ENCODE assay signal across 16 cellular contexts in the genomic region with DNA sequence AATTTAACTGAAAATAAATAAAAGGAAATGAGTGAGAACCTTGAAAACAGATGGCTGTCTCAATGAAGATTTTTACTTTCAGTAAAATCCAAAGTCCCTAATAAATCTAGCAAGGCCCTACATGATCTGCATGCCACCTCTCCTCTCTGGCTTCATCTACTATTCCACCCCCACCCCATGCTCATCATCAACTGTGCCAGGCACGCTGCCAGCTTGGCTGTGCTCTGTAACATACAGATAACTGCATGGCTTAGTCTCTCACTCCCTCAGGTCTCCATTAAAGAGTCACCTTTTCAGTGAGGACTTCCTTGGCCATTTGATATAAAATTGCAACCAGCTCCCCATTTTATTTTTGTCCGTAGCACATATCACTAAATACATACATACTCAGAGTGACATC. TPM values are rescaled to one million over a fixed set of nuclear protein-coding genes. Genes with fewer than 3 reads are reported as not detected.
DNase-seq lines count a peak whose midpoint lies in the region; ATAC-seq and TF ChIP-seq lines count a peak whose summit lies in the region.
"Had no signal": no experiment of that assay in that cellular context is flagged by ENCODE, and none has a peak within 500 bp of the region (broad histone marks: within the 10 kb centered on the region; RNA-seq: fewer than 3 reads in every experiment).

No MANE protein-coding gene starts in this region.

- ATAC-seq in left ventricle myocardium superior (peak; percentile 90), HG03196 (IDR thresholded peaks at IDR 0.05; ENCODE audit: unreplicated experiment) (no peak)
- ATAC-seq: CD8-positive, alpha-beta T cell had no signal

- POLR2A ChIA-PET in Caco-2 (lab: Charles Lee) = no interaction called here

- DNase-seq in HUDEP-2 (lab: John Stamatoyannopoulos, UW; ENCODE audit: unreplicated experiment in 76 of 76) (peak in 72 of 76 experiments; percentile 28 to 88 (median 74)), erythroblast (lab: John Stamatoyannopoulos, UW) (peak; percentile 19 to 49), left ventricle myocardium superior (peak; percentile 80), Caco-2 (no peak)
- DNase-seq in activated CD4-positive, alpha-beta T cell treated with anti-CD3 and anti-CD28 coated beads for 48 hours = no peak
- DNase-seq: CD8-positive, alpha-beta T cell; COR-L47; DMS53; GF-D8; HCEC 1CT; HFFc6 had no signal

- H3K4me1 Mint-ChIP-seq in Caco-2 (ENCODE audit: low read depth, unreplicated experiment) = no peaks in the 10 kb centered on the region

- H3K36me3 Mint-ChIP-seq in Caco-2 (ENCODE audit: insufficient read depth, unreplicated experiment) = no peaks in the 10 kb centered on the region
- H3K36me3 Mint-ChIP-seq: CD8-positive, alpha-beta T cell had no signal

- H3K9me3 ChIP-seq in BLaER1 (peaks cover 59% of the 10 kb centered on the region), Caco-2 (peaks cover 16% of the 10 kb centered on the region)

- H3K4me3 ChIP-seq in BLaER1 (no peak overlapping the region), Caco-2 (ENCODE audit: low read depth, low read length) (no peak overlapping the region)

- no TSS peak for BruUV-seq in Caco-2 (replicated peaks; lab: Mats Ljungman, UMichigan)

- H3K4me2 ChIP-seq in BLaER1 = peak overlapping the region; percentile 66; the same call in 1 of the 2 replicates

- no peak overlapping the region for H3K4me3 Mint-ChIP-seq in Caco-2 (ENCODE audit: unreplicated experiment)
- H3K4me3 Mint-ChIP-seq: B cell; CD14-positive monocyte; CD8-positive, alpha-beta T cell; HFFc6 had no signal

- H3K27me3 ChIP-seq in BLaER1 (no peaks in the 10 kb centered on the region), Caco-2 (replicated peaks; ENCODE audit: control insufficient read depth, insufficient read depth, low read length) (no peaks in the 10 kb centered on the region)

- H3K27me3 Mint-ChIP-seq in Caco-2 (ENCODE audit: insufficient read depth, unreplicated experiment) = peaks cover 25% of the 10 kb centered on the region

- 0 out of 2 replicates have a peak overlapping the region, but pooled peaks have one; percentile 23 for H3K27ac ChIP-seq in BLaER1

- intact Hi-C loops in left ventricle myocardium superior (cut with micrococcal nuclease) = no loop called here
- intact Hi-C loops in Caco-2 (cut with micrococcal nuclease; ENCODE audit: unreplicated experiment) = no loop called here

- no peak overlapping the region for H3K27ac Mint-ChIP-seq in Caco-2 (ENCODE audit: unreplicated experiment)
- H3K27ac Mint-ChIP-seq: B cell; CD14-positive monocyte; CD8-positive, alpha-beta T cell; HFFc6 had no signal

- no peak for TF ChIP-seq CTCF in Caco-2 (IDR thresholded peaks at IDR 0.05; ENCODE audit: insufficient read depth in 1 of 2, low read depth in 1 of 2, low read length in 1 of 2, severe bottlenecking in 1 of 2, unreplicated experiment in 1 of 2)

- no peak for TF ChIP-seq POLR2A in erythroblast (IDR thresholded peaks at IDR 0.05; ENCODE audit: low read length)

- no peaks in the 10 kb centered on the region for H4K20me1 ChIP-seq in BLaER1

- H3K4me1 ChIP-seq in BLaER1 (peaks cover 44% of the 10 kb centered on the region), Caco-2 (no peaks in the 10 kb centered on the region)

- CTCF ChIA-PET in Caco-2 (lab: Charles Lee) = interaction anchor here (0.7 kb wide), 1 partner anchor 98 kb away, joined by 3 read pairs; no protein-coding TSS in a partner anchor

- H3K36me3 ChIP-seq in BLaER1 = no peaks in the 10 kb centered on the region
- no peaks in the 10 kb centered on the region for H3K36me3 ChIP-seq in Caco-2 (ENCODE audit: control insufficient read depth, insufficient read depth, low read length)

- peaks cover 19% of the 10 kb centered on the region for H3K9me3 Mint-ChIP-seq in Caco-2 (ENCODE audit: unreplicated experiment)

- no peak overlapping the region for H3K9ac ChIP-seq in BLaER1

RNA-seq across cellular contexts. Expression of a gene that starts 26.7 kb away (rescaled TPM):
- total RNA-seq in left ventricle myocardium superior (not detected), Caco-2 (2022) (not detected in 2 replicates)
- total RNA-seq: B cell; CD8-positive, alpha-beta T cell; H4; HFFc6 had no signal

Comparison
In these comparisons a context has a peak if more than half of its experiments do, and no peak if none do; other contexts are left out.
1. DNase-seq: peak in HUDEP-2 (72 of 76), erythroblast (2 of 2) and left ventricle myocardium superior (single experiment); none in Caco-2 (0 of 2) and activated CD4-positive, alpha-beta T cell treated with anti-CD3 and anti-CD28 coated beads for 48 hours (single experiment).